Comparison of ENCODE assay signal across 10 cellular contexts in the genomic region with DNA sequence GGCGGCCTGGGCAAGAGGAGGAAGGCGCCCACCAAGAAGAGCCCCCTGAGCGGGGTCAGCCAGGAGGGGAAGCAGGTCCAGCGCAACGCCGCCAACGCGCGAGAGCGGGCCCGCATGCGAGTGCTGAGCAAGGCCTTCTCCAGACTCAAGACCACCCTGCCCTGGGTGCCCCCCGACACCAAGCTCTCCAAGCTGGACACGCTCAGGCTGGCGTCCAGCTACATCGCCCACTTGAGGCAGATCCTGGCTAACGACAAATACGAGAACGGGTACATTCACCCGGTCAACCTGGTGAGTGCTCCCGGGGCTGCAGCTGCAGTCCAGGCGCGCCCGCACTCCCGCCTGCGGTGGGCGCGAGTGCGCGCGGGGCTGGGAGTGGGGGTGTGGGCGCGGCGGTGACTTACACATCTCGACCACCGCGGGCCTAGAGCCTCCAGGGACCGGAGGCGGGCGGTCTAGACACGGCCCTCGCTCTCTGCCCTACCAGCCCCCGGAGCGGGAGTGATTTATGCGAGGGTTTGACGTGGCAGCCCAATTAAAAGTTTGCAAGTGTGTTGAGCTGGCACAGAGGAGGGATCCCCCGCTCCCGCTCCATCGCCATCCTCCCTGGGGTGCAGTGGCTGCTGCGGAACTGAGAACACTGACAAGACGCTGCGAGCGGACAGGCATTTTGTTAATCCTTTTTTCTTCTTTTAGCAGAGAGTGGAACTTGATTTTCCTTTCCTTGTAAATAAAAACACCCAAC. TPM values are rescaled to one million over a fixed set of nuclear protein-coding genes. Genes with fewer than 3 reads are reported as not detected.
DNase-seq lines count a peak whose midpoint lies in the region; ATAC-seq and TF ChIP-seq lines count a peak whose summit lies in the region.
"Had no signal": no experiment of that assay in that cellular context is flagged by ENCODE, and none has a peak within 500 bp of the region (broad histone marks: within the 10 kb centered on the region; RNA-seq: fewer than 3 reads in every experiment).

No MANE protein-coding gene starts in this region.

- peak; percentile 26 for ATAC-seq in upper lobe of right lung

- H3K27ac ChIP-seq in upper lobe of right lung (peak overlapping the region; percentile 85), A673 (ENCODE audit: low read depth, low read length, poor library complexity, severe bottlenecking) (no peak overlapping the region)

- no peak for TF ChIP-seq CTCF in endothelial cell (IDR thresholded peaks at IDR 0.05; ENCODE audit: unreplicated experiment)
- no peak for TF ChIP-seq CTCF in mesothelial cell of epicardium (IDR thresholded peaks at IDR 0.05; ENCODE audit: unreplicated experiment)
- peak; percentile 6 for TF ChIP-seq CTCF in upper lobe of right lung (IDR thresholded peaks at IDR 0.05)
- TF ChIP-seq CTCF in A673 (conservative IDR thresholded peaks at IDR 0.05; ENCODE audit: low read depth, low read length) = no peak

- H3K27me3 Mint-ChIP-seq in activated T-cell treated with anti-CD3 and anti-CD28 coated beads, Interleukin-2, amount 50 U/mL, for 24 hours = peaks cover 93% of the 10 kb centered on the region
- H3K27me3 Mint-ChIP-seq in endothelial cell (ENCODE audit: unreplicated experiment) = peaks cover 31% of the 10 kb centered on the region
- peaks cover 96% of the 10 kb centered on the region for H3K27me3 Mint-ChIP-seq in mesothelial cell of epicardium (ENCODE audit: low read depth)
- H3K27me3 Mint-ChIP-seq in immature natural killer cell (ENCODE audit: low read depth in 3 of 3) = peaks cover 21 to 59% (median 44%) of the 10 kb centered on the region in 3 donors

- H3K27me3 ChIP-seq in upper lobe of right lung (peaks cover 62% of the 10 kb centered on the region), A673 (replicated peaks; ENCODE audit: insufficient read depth, low read depth, low read length, poor library complexity) (peaks cover 100% of the 10 kb centered on the region)

- DNase-seq in activated T-cell treated with anti-CD3 and anti-CD28 coated beads, Interleukin-2, amount 50 U/mL, for 24 hours = no peak
- DNase-seq in activated T-cell treated with anti-CD3 and anti-CD28 coated beads, Interleukin-2, amount 50 U/mL, for 1 hour = no peak
- peak; percentile 36 for DNase-seq in endothelial cell (ENCODE audit: low spot score)
- DNase-seq in mesothelial cell of epicardium (ENCODE audit: low spot score in 2 of 2, unreplicated experiment in 2 of 2) = peak in 1 of 2 experiments; percentile 54
- DNase-seq in upper lobe of right lung = no peak
- DNase-seq in immature natural killer cell = no peak
- DNase-seq in A673 (ENCODE audit: low spot score) = no peak
- no peak for DNase-seq in NCI-H1092 (lab: John Stamatoyannopoulos, UW)
- DNase-seq: BE2C, NCI-H1105 treated with DMSO at 0.1 percent for 48 hours had no signal

- peak overlapping the region; percentile 38 for H3K4me3 Mint-ChIP-seq in activated T-cell treated with anti-CD3 and anti-CD28 coated beads, Interleukin-2, amount 50 U/mL, for 24 hours
- H3K4me3 Mint-ChIP-seq in endothelial cell (ENCODE audit: unreplicated experiment) (peak overlapping the region; percentile 85), mesothelial cell of epicardium (peak overlapping the region; percentile 75), immature natural killer cell (peak overlapping the region in 2 of 5 donors; percentile 16 to 21)

- POLR2A ChIA-PET in A673 (lab: Charles Lee; ENCODE audit: low non-redundant PET) = no interaction called here

- peaks cover 45% of the 10 kb centered on the region for H3K4me1 Mint-ChIP-seq in activated T-cell treated with anti-CD3 and anti-CD28 coated beads, Interleukin-2, amount 50 U/mL, for 24 hours (ENCODE audit: low read depth)
- H3K4me1 Mint-ChIP-seq in endothelial cell (ENCODE audit: unreplicated experiment) = peaks cover 29% of the 10 kb centered on the region
- H3K4me1 Mint-ChIP-seq in mesothelial cell of epicardium = peaks cover 60% of the 10 kb centered on the region
- peaks cover 14 to 21% of the 10 kb centered on the region in 2 donors for H3K4me1 Mint-ChIP-seq in immature natural killer cell

- intact Hi-C loops in upper lobe of right lung (cut with DNase I) = no loop called here
- intact Hi-C loops in A673 (cut with micrococcal nuclease; ENCODE audit: unreplicated experiment) = no loop called here

- H3K4me1 ChIP-seq in upper lobe of right lung (peaks cover 6% of the 10 kb centered on the region), A673 (ENCODE audit: insufficient read depth, low read length, poor library complexity, severe bottlenecking) (no peaks in the 10 kb centered on the region)
- H3K4me1 ChIP-seq: BE2C had no signal

- no peaks in the 10 kb centered on the region for H3K36me3 Mint-ChIP-seq in activated T-cell treated with anti-CD3 and anti-CD28 coated beads, Interleukin-2, amount 50 U/mL, for 24 hours (ENCODE audit: low read depth)
- no peaks in the 10 kb centered on the region for H3K36me3 Mint-ChIP-seq in endothelial cell (ENCODE audit: low read depth, unreplicated experiment)
- H3K36me3 Mint-ChIP-seq in mesothelial cell of epicardium = no peaks in the 10 kb centered on the region
- no peaks in the 10 kb centered on the region for H3K36me3 Mint-ChIP-seq in immature natural killer cell

- H3K36me3 ChIP-seq in upper lobe of right lung (no peaks in the 10 kb centered on the region), A673 (ENCODE audit: insufficient read depth, low read length, poor library complexity, severe bottlenecking) (no peaks in the 10 kb centered on the region)
- H3K36me3 ChIP-seq: BE2C had no signal

- peak overlapping the region; percentile 56 for H3K4me3 ChIP-seq in upper lobe of right lung
- no peak overlapping the region for H3K4me3 ChIP-seq in A673 (ENCODE audit: low read depth, low read length, poor library complexity, severe bottlenecking)

- H3K27ac Mint-ChIP-seq in activated T-cell treated with anti-CD3 and anti-CD28 coated beads, Interleukin-2, amount 50 U/mL, for 24 hours = no peak overlapping the region
- H3K27ac Mint-ChIP-seq in endothelial cell (ENCODE audit: unreplicated experiment) = no peak overlapping the region
- peak overlapping the region; percentile 75 for H3K27ac Mint-ChIP-seq in mesothelial cell of epicardium
- H3K27ac Mint-ChIP-seq in immature natural killer cell = no peak overlapping the region

- CTCF ChIA-PET in A673 (lab: Charles Lee) = no interaction called here

- no TSS peak for BruUV-seq in A673 (replicated peaks; lab: Mats Ljungman, UMichigan)

- H3K9me3 ChIP-seq in upper lobe of right lung (no peaks in the 10 kb centered on the region), A673 (ENCODE audit: low read depth, low read length, poor library complexity, severe bottlenecking) (no peaks in the 10 kb centered on the region)
- H3K9me3 ChIP-seq: BE2C had no signal

- H3K9me3 Mint-ChIP-seq in activated T-cell treated with anti-CD3 and anti-CD28 coated beads, Interleukin-2, amount 50 U/mL, for 24 hours = no peaks in the 10 kb centered on the region
- H3K9me3 Mint-ChIP-seq in endothelial cell (ENCODE audit: unreplicated experiment) = no peaks in the 10 kb centered on the region
- H3K9me3 Mint-ChIP-seq in mesothelial cell of epicardium = no peaks in the 10 kb centered on the region
- no peaks in the 10 kb centered on the region for H3K9me3 Mint-ChIP-seq in immature natural killer cell

RNA-seq across cellular contexts. Expression of a gene that starts 0.8 kb away (rescaled TPM):
- total RNA-seq in endothelial cell (ENCODE audit: unreplicated experiment) (not detected), mesothelial cell of epicardium (4.7 to 5.3 TPM (median 5.0 TPM) in 3 replicates), upper lobe of right lung (56.2 TPM), A673 (2021) (not detected in 2 replicates)
- polyA plus RNA-seq in immature natural killer cell = not detected
